1 cellular context compared by ENCODE assay signal in the genomic region with DNA sequence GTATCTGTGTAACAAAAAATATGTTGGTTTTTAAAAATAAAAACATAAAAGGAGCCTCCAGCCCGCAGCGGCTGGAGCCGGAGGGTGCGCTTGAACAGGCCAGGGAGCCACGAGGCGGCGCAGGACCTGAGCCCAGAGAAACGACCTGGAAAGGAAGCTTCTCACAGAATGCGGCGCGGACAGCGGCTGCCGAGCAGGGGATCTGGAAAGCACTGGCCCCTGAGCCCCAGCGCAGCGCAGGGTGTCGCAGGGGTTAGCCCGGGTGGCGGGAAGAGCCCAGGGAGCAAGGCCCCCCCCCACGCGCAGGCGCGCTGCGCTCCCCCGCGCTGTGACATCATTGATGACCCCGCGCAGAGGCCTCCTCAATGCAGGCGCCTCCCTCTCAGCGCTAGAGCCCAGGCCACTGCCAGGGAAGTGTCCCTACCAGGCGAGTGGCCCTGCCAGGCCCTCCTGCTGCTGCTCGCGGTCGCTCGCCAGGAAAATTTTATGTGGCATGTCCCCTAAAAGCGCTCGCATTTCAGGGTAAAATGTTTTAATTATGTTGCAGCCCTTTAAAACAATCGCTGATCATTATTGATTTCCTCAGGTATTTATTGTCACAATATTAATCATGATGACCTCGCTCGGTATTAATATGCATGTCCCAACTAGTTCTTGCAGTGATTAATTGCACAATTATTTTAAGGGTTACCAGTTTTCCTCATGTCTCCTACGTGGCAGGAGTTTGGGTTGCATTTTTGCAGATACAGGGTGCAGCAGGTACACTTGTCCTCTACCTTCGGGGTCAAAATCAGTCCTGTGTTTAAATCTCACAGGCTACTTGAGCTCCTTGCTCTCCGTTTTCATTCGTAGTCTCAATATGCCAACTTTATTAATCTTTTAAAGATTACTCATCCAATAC.
TF ChIP-seq lines count a peak whose summit lies in the region.

No MANE protein-coding gene starts in this region.

TF ChIP-seq in K562, 482 proteins besides CTCF, POLR2A, EP300 and RAD21 (continued from another document and continues in another):
- TF ChIP-seq, protein P1, sequence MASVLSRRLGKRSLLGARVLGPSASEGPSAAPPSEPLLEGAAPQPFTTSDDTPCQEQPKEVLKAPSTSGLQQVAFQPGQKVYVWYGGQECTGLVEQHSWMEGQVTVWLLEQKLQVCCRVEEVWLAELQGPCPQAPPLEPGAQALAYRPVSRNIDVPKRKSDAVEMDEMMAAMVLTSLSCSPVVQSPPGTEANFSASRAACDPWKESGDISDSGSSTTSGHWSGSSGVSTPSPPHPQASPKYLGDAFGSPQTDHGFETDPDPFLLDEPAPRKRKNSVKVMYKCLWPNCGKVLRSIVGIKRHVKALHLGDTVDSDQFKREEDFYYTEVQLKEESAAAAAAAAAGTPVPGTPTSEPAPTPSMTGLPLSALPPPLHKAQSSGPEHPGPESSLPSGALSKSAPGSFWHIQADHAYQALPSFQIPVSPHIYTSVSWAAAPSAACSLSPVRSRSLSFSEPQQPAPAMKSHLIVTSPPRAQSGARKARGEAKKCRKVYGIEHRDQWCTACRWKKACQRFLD (CRISPR knock-in tag; IDR thresholded peaks at IDR 0.05), result no peak
- TF ChIP-seq CHD1 (IDR thresholded peaks at IDR 0.05; ENCODE audit: low read length) (no peak), PTTG1 (tag; IDR thresholded peaks at IDR 0.05; ENCODE audit: low read depth) (no peak), NR2C1 (IDR thresholded peaks at IDR 0.05) (no peak), NR2C1 (tag; IDR thresholded peaks at IDR 0.05) (peak; percentile 59), ZNF24 (IDR thresholded peaks at IDR 0.05) (no peak), TEAD2 (tag; IDR thresholded peaks at IDR 0.05) (no peak), CEBPB (tag; IDR thresholded peaks at IDR 0.05) (no peak), ZNF75A (CRISPR knock-in tag; IDR thresholded peaks at IDR 0.05) (no peak), MCM7 (IDR thresholded peaks at IDR 0.05) (no peak), NR1H2 (CRISPR knock-in tag; IDR thresholded peaks at IDR 0.05) (no peak), ZFX (CRISPR knock-in tag; IDR thresholded peaks at IDR 0.05) (no peak), ARNT (IDR thresholded peaks at IDR 0.05) (no peak), CSDE1 (IDR thresholded peaks at IDR 0.05) (no peak), GABPB2 (CRISPR knock-in tag; conservative IDR thresholded peaks at IDR 0.05) (no peak), RBM14 (IDR thresholded peaks at IDR 0.05; ENCODE audit: borderline replicate concordance, insufficient read depth, low read depth, low read length) (no peak), SPI1 (IDR thresholded peaks at IDR 0.05; ENCODE audit: borderline replicate concordance, low read depth, low read length) (no peak), ZNF561 (CRISPR knock-in tag; conservative IDR thresholded peaks at IDR 0.05) (no peak), POLR3G (IDR thresholded peaks at IDR 0.05; ENCODE audit: extremely low read depth, insufficient read length, insufficient replicate concordance) (no peak), HLTF (IDR thresholded peaks at IDR 0.05) (no peak), SNRNP70 (optimal IDR thresholded peaks at IDR 0.05; ENCODE audit: low read depth, low read length) (no peak), ZNF551 (CRISPR knock-in tag; IDR thresholded peaks at IDR 0.05) (no peak), JUNB (CRISPR knock-in tag; conservative IDR thresholded peaks at IDR 0.05) (no peak), GATA2 (CRISPR knock-in tag; IDR thresholded peaks at IDR 0.05) (no peak), RB1 (IDR thresholded peaks at IDR 0.05; ENCODE audit: low read depth) (peak; percentile 78), MEIS2 (IDR thresholded peaks at IDR 0.05; ENCODE audit: partially characterized antibody) (peak; percentile 42), CXXC5 (CRISPR knock-in tag; IDR thresholded peaks at IDR 0.05) (peak; percentile 54), HNRNPLL (IDR thresholded peaks at IDR 0.05; ENCODE audit: low read depth, low read length, poor library complexity, severe bottlenecking) (no peak), KLF13 (tag; IDR thresholded peaks at IDR 0.05; ENCODE audit: borderline replicate concordance, low read depth) (no peak), ZNF347 (CRISPR knock-in tag; IDR thresholded peaks at IDR 0.05; ENCODE audit: low read depth) (no peak), HNRNPH1 (optimal IDR thresholded peaks at IDR 0.05; ENCODE audit: low read depth, low read length) (no peak), GTF2F1 (IDR thresholded peaks at IDR 0.05; ENCODE audit: low read depth, low read length) (no peak), BCL6 (CRISPR knock-in tag; IDR thresholded peaks at IDR 0.05) (no peak), MEF2A (IDR thresholded peaks at IDR 0.05; ENCODE audit: control insufficient read depth, low read depth, low read length) (no peak), ZNF79 (CRISPR knock-in tag; IDR thresholded peaks at IDR 0.05; ENCODE audit: low read depth) (no peak)
- TF ChIP-seq, protein P2, sequence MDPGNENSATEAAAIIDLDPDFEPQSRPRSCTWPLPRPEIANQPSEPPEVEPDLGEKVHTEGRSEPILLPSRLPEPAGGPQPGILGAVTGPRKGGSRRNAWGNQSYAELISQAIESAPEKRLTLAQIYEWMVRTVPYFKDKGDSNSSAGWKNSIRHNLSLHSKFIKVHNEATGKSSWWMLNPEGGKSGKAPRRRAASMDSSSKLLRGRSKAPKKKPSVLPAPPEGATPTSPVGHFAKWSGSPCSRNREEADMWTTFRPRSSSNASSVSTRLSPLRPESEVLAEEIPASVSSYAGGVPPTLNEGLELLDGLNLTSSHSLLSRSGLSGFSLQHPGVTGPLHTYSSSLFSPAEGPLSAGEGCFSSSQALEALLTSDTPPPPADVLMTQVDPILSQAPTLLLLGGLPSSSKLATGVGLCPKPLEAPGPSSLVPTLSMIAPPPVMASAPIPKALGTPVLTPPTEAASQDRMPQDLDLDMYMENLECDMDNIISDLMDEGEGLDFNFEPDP (CRISPR knock-in tag; IDR thresholded peaks at IDR 0.05), result no peak
- TF ChIP-seq, protein P3, sequence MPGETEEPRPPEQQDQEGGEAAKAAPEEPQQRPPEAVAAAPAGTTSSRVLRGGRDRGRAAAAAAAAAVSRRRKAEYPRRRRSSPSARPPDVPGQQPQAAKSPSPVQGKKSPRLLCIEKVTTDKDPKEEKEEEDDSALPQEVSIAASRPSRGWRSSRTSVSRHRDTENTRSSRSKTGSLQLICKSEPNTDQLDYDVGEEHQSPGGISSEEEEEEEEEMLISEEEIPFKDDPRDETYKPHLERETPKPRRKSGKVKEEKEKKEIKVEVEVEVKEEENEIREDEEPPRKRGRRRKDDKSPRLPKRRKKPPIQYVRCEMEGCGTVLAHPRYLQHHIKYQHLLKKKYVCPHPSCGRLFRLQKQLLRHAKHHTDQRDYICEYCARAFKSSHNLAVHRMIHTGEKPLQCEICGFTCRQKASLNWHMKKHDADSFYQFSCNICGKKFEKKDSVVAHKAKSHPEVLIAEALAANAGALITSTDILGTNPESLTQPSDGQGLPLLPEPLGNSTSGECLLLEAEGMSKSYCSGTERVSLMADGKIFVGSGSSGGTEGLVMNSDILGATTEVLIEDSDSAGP (CRISPR knock-in tag; IDR thresholded peaks at IDR 0.05), result no peak
- TF ChIP-seq, protein P4, sequence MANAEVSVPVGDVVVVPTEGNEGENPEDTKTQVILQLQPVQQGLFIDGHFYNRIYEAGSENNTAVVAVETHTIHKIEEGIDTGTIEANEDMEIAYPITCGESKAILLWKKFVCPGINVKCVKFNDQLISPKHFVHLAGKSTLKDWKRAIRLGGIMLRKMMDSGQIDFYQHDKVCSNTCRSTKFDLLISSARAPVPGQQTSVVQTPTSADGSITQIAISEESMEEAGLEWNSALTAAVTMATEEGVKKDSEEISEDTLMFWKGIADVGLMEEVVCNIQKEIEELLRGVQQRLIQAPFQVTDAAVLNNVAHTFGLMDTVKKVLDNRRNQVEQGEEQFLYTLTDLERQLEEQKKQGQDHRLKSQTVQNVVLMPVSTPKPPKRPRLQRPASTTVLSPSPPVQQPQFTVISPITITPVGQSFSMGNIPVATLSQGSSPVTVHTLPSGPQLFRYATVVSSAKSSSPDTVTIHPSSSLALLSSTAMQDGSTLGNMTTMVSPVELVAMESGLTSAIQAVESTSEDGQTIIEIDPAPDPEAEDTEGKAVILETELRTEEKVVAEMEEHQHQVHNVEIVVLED (CRISPR knock-in tag; IDR thresholded peaks at IDR 0.05), result no peak; the same call in 1 of the 2 replicates
- TF ChIP-seq, protein P5, sequence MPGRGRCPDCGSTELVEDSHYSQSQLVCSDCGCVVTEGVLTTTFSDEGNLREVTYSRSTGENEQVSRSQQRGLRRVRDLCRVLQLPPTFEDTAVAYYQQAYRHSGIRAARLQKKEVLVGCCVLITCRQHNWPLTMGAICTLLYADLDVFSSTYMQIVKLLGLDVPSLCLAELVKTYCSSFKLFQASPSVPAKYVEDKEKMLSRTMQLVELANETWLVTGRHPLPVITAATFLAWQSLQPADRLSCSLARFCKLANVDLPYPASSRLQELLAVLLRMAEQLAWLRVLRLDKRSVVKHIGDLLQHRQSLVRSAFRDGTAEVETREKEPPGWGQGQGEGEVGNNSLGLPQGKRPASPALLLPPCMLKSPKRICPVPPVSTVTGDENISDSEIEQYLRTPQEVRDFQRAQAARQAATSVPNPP (IDR thresholded peaks at IDR 0.05; ENCODE audit: borderline replicate concordance, insufficient read depth, insufficient read length), result no peak
- TF ChIP-seq, protein P6, sequence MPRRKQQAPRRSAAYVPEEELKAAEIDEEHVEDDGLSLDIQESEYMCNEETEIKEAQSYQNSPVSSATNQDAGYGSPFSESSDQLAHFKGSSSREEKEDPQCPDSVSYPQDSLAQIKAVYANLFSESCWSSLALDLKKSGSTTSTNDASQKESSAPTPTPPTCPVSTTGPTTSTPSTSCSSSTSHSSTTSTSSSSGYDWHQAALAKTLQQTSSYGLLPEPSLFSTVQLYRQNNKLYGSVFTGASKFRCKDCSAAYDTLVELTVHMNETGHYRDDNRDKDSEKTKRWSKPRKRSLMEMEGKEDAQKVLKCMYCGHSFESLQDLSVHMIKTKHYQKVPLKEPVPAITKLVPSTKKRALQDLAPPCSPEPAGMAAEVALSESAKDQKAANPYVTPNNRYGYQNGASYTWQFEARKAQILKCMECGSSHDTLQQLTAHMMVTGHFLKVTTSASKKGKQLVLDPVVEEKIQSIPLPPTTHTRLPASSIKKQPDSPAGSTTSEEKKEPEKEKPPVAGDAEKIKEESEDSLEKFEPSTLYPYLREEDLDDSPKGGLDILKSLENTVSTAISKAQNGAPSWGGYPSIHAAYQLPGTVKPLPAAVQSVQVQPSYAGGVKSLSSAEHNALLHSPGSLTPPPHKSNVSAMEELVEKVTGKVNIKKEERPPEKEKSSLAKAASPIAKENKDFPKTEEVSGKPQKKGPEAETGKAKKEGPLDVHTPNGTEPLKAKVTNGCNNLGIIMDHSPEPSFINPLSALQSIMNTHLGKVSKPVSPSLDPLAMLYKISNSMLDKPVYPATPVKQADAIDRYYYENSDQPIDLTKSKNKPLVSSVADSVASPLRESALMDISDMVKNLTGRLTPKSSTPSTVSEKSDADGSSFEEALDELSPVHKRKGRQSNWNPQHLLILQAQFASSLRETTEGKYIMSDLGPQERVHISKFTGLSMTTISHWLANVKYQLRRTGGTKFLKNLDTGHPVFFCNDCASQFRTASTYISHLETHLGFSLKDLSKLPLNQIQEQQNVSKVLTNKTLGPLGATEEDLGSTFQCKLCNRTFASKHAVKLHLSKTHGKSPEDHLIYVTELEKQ (CRISPR knock-in tag; IDR thresholded peaks at IDR 0.05), result no peak
- TF ChIP-seq, protein P7, sequence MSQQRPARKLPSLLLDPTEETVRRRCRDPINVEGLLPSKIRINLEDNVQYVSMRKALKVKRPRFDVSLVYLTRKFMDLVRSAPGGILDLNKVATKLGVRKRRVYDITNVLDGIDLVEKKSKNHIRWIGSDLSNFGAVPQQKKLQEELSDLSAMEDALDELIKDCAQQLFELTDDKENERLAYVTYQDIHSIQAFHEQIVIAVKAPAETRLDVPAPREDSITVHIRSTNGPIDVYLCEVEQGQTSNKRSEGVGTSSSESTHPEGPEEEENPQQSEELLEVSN (IDR thresholded peaks at IDR 0.05; ENCODE audit: borderline replicate concordance in 1 of 2, extremely low read depth in 1 of 2, insufficient read depth in 1 of 2, insufficient read length in 1 of 2, low read depth in 1 of 2, low read length in 1 of 2, poor library complexity in 1 of 2, severe bottlenecking in 1 of 2), result peak; percentile 89 to 93
- TF ChIP-seq, protein P8, sequence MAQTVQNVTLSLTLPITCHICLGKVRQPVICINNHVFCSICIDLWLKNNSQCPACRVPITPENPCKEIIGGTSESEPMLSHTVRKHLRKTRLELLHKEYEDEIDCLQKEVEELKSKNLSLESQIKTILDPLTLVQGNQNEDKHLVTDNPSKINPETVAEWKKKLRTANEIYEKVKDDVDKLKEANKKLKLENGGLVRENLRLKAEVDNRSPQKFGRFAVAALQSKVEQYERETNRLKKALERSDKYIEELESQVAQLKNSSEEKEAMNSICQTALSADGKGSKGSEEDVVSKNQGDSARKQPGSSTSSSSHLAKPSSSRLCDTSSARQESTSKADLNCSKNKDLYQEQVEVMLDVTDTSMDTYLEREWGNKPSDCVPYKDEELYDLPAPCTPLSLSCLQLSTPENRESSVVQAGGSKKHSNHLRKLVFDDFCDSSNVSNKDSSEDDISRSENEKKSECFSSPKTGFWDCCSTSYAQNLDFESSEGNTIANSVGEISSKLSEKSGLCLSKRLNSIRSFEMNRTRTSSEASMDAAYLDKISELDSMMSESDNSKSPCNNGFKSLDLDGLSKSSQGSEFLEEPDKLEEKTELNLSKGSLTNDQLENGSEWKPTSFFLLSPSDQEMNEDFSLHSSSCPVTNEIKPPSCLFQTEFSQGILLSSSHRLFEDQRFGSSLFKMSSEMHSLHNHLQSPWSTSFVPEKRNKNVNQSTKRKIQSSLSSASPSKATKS (CRISPR knock-in tag; IDR thresholded peaks at IDR 0.05), result no peak
- TF ChIP-seq, protein P9, sequence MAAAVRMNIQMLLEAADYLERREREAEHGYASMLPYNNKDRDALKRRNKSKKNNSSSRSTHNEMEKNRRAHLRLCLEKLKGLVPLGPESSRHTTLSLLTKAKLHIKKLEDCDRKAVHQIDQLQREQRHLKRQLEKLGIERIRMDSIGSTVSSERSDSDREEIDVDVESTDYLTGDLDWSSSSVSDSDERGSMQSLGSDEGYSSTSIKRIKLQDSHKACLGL (CRISPR knock-in tag; IDR thresholded peaks at IDR 0.05; ENCODE audit: borderline replicate concordance, poor library complexity, severe bottlenecking), result no peak
